In genomic region chr16:88773812-88774291, GRCh38 we compare ENCODE assay signal across 1 cellular context.
A peak's percentile ranks its signal among the peaks of the same experiment; 100 is the strongest.
TF ChIP-seq lines count a peak whose summit lies in the region.

No MANE protein-coding gene starts in this region.

TF ChIP-seq in K562, 482 proteins besides CTCF, POLR2A, EP300 and RAD21 (continued from another document and continues in another):
- TF ChIP-seq CUX1 (CRISPR knock-in tag; IDR thresholded peaks at IDR 0.05) = no peak
- no peak for TF ChIP-seq ELK3 (CRISPR knock-in tag; IDR thresholded peaks at IDR 0.05)
- no peak; a peak in 1 of 4 replicates for TF ChIP-seq ZNF639 (CRISPR knock-in tag; conservative IDR thresholded peaks at IDR 0.05 in 1 of 2, IDR thresholded peaks at IDR 0.05 in 1 of 2)
- no peak for TF ChIP-seq CEBPB (tag; IDR thresholded peaks at IDR 0.05)
- TF ChIP-seq STAT5B (CRISPR knock-in tag; IDR thresholded peaks at IDR 0.05) = no peak
- peak; percentile 83 for TF ChIP-seq PCBP1 (IDR thresholded peaks at IDR 0.05; ENCODE audit: low read depth, low read length, poor library complexity, severe bottlenecking)
- no peak for TF ChIP-seq ZNF785 (CRISPR knock-in tag; IDR thresholded peaks at IDR 0.05)
- TF ChIP-seq ZNF407 (IDR thresholded peaks at IDR 0.05; ENCODE audit: low read depth) = no peak
- TF ChIP-seq SIRT6 (IDR thresholded peaks at IDR 0.05; ENCODE audit: low read depth, low read length) = no peak
- no peak for TF ChIP-seq THRAP3 (IDR thresholded peaks at IDR 0.05; ENCODE audit: borderline replicate concordance)
- no peak for TF ChIP-seq NCOR1 (IDR thresholded peaks at IDR 0.05)
- TF ChIP-seq ZNF592 (IDR thresholded peaks at IDR 0.05) = no peak
- no peak for TF ChIP-seq CHAMP1 (IDR thresholded peaks at IDR 0.05)
- TF ChIP-seq TCF7 (IDR thresholded peaks at IDR 0.05; ENCODE audit: borderline replicate concordance) = 0 out of 2 replicates have a peak, but pooled peaks have one; percentile 36
- TF ChIP-seq HDAC6 (IDR thresholded peaks at IDR 0.05; ENCODE audit: low read depth, low read length) = no peak
- TF ChIP-seq ZBTB17 (CRISPR knock-in tag; IDR thresholded peaks at IDR 0.05) = peak; percentile 75; the same call in 1 of the 2 replicates
- TF ChIP-seq PHB (CRISPR knock-in tag; IDR thresholded peaks at IDR 0.05) = no peak
- no peak for TF ChIP-seq ARID3B (CRISPR knock-in tag; IDR thresholded peaks at IDR 0.05; ENCODE audit: borderline replicate concordance)
- peak; percentile 82 for TF ChIP-seq CREM (IDR thresholded peaks at IDR 0.05; ENCODE audit: low read depth)
- TF ChIP-seq RBM25 (IDR thresholded peaks at IDR 0.05; ENCODE audit: low read depth, low read length, severe bottlenecking) = no peak
- no peak for TF ChIP-seq HNRNPUL1 (IDR thresholded peaks at IDR 0.05; ENCODE audit: low read length)
- TF ChIP-seq ZNF165 (CRISPR knock-in tag; IDR thresholded peaks at IDR 0.05; ENCODE audit: borderline replicate concordance) = peak; percentile 97
- TF ChIP-seq XRCC5 (IDR thresholded peaks at IDR 0.05; ENCODE audit: low read depth, low read length) = no peak
- peak; percentile 87; the same call in 1 of the 2 replicates for TF ChIP-seq ZBTB33 (CRISPR knock-in tag; IDR thresholded peaks at IDR 0.05)
- no peak for TF ChIP-seq SRSF9 (IDR thresholded peaks at IDR 0.05; ENCODE audit: borderline replicate concordance, low read depth, low read length)
